ENCODE assay signal across 1 cellular context in genomic region chr1:82492168-82492567, GRCh38.
TF ChIP-seq lines count a peak whose summit lies in the region.

No MANE protein-coding gene starts in this region.

TF ChIP-seq in HepG2, 621 proteins besides CTCF, POLR2A, EP300 and RAD21 (continued from another document):
- TF ChIP-seq, protein P1, sequence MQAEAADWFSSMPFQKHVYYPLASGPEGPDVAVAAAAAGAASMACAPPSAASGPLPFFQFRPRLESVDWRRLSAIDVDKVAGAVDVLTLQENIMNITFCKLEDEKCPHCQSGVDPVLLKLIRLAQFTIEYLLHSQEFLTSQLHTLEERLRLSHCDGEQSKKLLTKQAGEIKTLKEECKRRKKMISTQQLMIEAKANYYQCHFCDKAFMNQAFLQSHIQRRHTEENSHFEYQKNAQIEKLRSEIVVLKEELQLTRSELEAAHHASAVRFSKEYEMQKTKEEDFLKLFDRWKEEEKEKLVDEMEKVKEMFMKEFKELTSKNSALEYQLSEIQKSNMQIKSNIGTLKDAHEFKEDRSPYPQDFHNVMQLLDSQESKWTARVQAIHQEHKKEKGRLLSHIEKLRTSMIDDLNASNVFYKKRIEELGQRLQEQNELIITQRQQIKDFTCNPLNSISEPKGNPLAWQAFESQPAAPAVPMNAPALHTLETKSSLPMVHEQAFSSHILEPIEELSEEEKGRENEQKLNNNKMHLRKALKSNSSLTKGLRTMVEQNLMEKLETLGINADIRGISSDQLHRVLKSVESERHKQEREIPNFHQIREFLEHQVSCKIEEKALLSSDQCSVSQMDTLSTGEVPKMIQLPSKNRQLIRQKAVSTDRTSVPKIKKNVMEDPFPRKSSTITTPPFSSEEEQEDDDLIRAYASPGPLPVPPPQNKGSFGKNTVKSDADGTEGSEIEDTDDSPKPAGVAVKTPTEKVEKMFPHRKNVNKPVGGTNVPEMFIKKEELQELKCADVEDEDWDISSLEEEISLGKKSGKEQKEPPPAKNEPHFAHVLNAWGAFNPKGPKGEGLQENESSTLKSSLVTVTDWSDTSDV (CRISPR knock-in tag; IDR thresholded peaks at IDR 0.05), result no peak
- TF ChIP-seq NFKB2 (CRISPR knock-in tag; IDR thresholded peaks at IDR 0.05; ENCODE audit: borderline replicate concordance), result no peak
- TF ChIP-seq, protein P2, sequence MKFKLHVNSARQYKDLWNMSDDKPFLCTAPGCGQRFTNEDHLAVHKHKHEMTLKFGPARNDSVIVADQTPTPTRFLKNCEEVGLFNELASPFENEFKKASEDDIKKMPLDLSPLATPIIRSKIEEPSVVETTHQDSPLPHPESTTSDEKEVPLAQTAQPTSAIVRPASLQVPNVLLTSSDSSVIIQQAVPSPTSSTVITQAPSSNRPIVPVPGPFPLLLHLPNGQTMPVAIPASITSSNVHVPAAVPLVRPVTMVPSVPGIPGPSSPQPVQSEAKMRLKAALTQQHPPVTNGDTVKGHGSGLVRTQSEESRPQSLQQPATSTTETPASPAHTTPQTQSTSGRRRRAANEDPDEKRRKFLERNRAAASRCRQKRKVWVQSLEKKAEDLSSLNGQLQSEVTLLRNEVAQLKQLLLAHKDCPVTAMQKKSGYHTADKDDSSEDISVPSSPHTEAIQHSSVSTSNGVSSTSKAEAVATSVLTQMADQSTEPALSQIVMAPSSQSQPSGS (CRISPR knock-in tag; IDR thresholded peaks at IDR 0.05), result no peak
- TF ChIP-seq, protein P3, sequence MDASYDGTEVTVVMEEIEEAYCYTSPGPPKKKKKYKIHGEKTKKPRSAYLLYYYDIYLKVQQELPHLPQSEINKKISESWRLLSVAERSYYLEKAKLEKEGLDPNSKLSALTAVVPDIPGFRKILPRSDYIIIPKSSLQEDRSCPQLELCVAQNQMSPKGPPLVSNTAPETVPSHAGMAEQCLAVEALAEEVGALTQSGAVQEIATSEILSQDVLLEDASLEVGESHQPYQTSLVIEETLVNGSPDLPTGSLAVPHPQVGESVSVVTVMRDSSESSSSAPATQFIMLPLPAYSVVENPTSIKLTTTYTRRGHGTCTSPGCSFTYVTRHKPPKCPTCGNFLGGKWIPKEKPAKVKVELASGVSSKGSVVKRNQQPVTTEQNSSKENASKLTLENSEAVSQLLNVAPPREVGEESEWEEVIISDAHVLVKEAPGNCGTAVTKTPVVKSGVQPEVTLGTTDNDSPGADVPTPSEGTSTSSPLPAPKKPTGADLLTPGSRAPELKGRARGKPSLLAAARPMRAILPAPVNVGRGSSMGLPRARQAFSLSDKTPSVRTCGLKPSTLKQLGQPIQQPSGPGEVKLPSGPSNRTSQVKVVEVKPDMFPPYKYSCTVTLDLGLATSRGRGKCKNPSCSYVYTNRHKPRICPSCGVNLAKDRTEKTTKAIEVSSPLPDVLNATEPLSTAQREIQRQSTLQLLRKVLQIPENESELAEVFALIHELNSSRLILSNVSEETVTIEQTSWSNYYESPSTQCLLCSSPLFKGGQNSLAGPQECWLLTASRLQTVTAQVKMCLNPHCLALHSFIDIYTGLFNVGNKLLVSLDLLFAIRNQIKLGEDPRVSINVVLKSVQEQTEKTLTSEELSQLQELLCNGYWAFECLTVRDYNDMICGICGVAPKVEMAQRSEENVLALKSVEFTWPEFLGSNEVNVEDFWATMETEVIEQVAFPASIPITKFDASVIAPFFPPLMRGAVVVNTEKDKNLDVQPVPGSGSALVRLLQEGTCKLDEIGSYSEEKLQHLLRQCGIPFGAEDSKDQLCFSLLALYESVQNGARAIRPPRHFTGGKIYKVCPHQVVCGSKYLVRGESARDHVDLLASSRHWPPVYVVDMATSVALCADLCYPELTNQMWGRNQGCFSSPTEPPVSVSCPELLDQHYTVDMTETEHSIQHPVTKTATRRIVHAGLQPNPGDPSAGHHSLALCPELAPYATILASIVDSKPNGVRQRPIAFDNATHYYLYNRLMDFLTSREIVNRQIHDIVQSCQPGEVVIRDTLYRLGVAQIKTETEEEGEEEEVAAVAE (CRISPR knock-in tag; IDR thresholded peaks at IDR 0.05; ENCODE audit: borderline replicate concordance), result no peak
- TF ChIP-seq KLF15 (CRISPR knock-in tag; IDR thresholded peaks at IDR 0.05; ENCODE audit: borderline replicate concordance), result no peak
- TF ChIP-seq RFXANK (CRISPR knock-in tag; IDR thresholded peaks at IDR 0.05), result no peak
- no peak for TF ChIP-seq ARID2 (CRISPR knock-in tag; IDR thresholded peaks at IDR 0.05; ENCODE audit: borderline replicate concordance)
- TF ChIP-seq, protein P4, sequence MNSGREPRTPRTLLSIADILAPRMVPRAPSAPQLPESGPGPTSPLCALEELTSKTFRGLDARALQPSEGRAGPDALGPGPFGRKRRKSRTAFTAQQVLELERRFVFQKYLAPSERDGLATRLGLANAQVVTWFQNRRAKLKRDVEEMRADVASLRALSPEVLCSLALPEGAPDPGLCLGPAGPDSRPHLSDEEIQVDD (CRISPR knock-in tag; IDR thresholded peaks at IDR 0.05; ENCODE audit: borderline replicate concordance), result no peak
- TF ChIP-seq ZNF75D (CRISPR knock-in tag; IDR thresholded peaks at IDR 0.05; ENCODE audit: borderline replicate concordance), result no peak
- TF ChIP-seq, protein P5, sequence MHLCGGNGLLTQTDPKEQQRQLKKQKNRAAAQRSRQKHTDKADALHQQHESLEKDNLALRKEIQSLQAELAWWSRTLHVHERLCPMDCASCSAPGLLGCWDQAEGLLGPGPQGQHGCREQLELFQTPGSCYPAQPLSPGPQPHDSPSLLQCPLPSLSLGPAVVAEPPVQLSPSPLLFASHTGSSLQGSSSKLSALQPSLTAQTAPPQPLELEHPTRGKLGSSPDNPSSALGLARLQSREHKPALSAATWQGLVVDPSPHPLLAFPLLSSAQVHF (CRISPR knock-in tag; IDR thresholded peaks at IDR 0.05), result no peak
- TF ChIP-seq SNRNP70 (IDR thresholded peaks at IDR 0.05; ENCODE audit: low read depth, low read length), result no peak
- no peak for TF ChIP-seq SOX5 (CRISPR knock-in tag; IDR thresholded peaks at IDR 0.05; ENCODE audit: borderline replicate concordance)
- TF ChIP-seq HINFP (CRISPR knock-in tag; IDR thresholded peaks at IDR 0.05; ENCODE audit: low read depth), result no peak
- no peak for TF ChIP-seq CBX2 (IDR thresholded peaks at IDR 0.05; ENCODE audit: low read depth, low read length)
- no peak for TF ChIP-seq CBX2 (CRISPR knock-in tag; IDR thresholded peaks at IDR 0.05; ENCODE audit: low read depth)
- no peak for TF ChIP-seq MAFK (conservative IDR thresholded peaks at IDR 0.05 in 1 of 2, IDR thresholded peaks at IDR 0.05 in 1 of 2; ENCODE audit: low read length in 2 of 2)
